ENCODE assay signal across 11 cellular contexts in the genomic region with DNA sequence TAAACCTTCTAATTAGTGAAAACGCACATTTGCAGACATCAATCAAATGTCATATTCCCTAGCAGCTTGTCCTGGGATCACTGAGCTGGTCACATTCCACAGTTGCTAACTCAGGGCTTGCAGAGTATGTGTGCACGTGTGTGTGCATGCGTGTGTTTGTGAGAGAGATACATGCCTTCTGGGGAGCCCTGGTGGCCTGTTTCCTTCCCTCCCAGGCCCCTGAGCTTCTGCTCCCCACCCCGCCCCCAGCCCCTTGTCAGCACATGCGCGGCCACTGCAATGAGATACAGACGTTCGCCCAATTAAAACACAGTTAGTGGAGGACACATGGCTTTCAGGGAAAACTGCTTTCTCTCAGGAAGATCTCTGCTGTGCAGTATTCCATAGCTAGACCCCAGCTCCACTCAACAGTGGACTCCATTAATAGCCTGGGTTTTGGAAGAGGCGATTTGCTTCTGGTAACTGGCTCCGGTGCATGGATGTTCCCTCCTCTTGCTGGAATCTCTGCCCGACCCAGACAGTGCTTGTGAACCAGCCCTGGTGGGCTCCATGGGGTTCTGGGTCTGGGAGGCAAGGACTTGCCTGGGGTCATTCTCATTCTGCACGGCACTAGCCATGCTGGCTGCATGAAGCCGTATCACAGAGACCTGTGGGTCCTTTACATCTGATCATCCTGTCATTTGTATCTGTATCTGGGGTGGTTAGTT. TPM values are rescaled to one million over a fixed set of nuclear protein-coding genes. Genes with fewer than 3 reads are reported as not detected.
DNase-seq lines count a peak whose midpoint lies in the region; ATAC-seq and TF ChIP-seq lines count a peak whose summit lies in the region.
"Had no signal": no experiment of that assay in that cellular context is flagged by ENCODE, and none has a peak within 500 bp of the region (broad histone marks: within the 10 kb centered on the region; RNA-seq: fewer than 3 reads in every experiment).

No MANE protein-coding gene starts in this region.

- H3K4me3 ChIP-seq in esophagus (ENCODE audit: low read depth in 1 of 2, low read length in 2 of 2) (no peak overlapping the region), uterus (no peak overlapping the region)
- no peak overlapping the region for H3K4me3 ChIP-seq in naive thymus-derived CD4-positive, alpha-beta T cell (ENCODE audit: low read length)

- H3K4me3 Mint-ChIP-seq in stimulated activated naive CD8-positive, alpha-beta T cell treated with anti-CD3 and anti-CD28 coated beads, Interleukin-15, amount 100 ng/mL, for 72 hours = peak overlapping the region; percentile 7 to 56
- peak overlapping the region; percentile 16 to 81 (median 74) for H3K4me3 Mint-ChIP-seq in naive thymus-derived CD4-positive, alpha-beta T cell
- no peak overlapping the region for H3K4me3 Mint-ChIP-seq in activated CD4-positive, alpha-beta memory T cell treated with anti-CD3 and anti-CD28 coated beads for 36 hours
- H3K4me3 Mint-ChIP-seq: activated CD4-positive, alpha-beta memory T cell treated with anti-CD3 and anti-CD28 coated beads, Interleukin-2, amount 10 ng/mL, durations not matched to agents 7 days and 5 days had no signal

- no peak for TF ChIP-seq CTCF in uterus (IDR thresholded peaks at IDR 0.05)

- H3K27me3 Mint-ChIP-seq in stimulated activated naive CD8-positive, alpha-beta T cell treated with anti-CD3 and anti-CD28 coated beads, Interleukin-15, amount 100 ng/mL, for 72 hours = peaks cover 8% of the 10 kb centered on the region
- no peaks in the 10 kb centered on the region for H3K27me3 Mint-ChIP-seq in naive thymus-derived CD4-positive, alpha-beta T cell
- H3K27me3 Mint-ChIP-seq in activated CD4-positive, alpha-beta memory T cell treated with anti-CD3 and anti-CD28 coated beads for 36 hours = no peaks in the 10 kb centered on the region

- peaks cover 0 to 6% of the 10 kb centered on the region in 2 donors for H3K36me3 ChIP-seq in esophagus (ENCODE audit: control insufficient read depth in 2 of 2, insufficient read depth in 2 of 2, low read length in 1 of 2)
- no peaks in the 10 kb centered on the region for H3K36me3 ChIP-seq in naive thymus-derived CD4-positive, alpha-beta T cell (ENCODE audit: control insufficient read depth in 2 of 3, insufficient read depth in 3 of 3, low read length in 3 of 3)
- H3K36me3 ChIP-seq in uterus = no peaks in the 10 kb centered on the region

- H3K4me1 ChIP-seq in esophagus (ENCODE audit: control insufficient read depth in 2 of 2, insufficient read depth in 2 of 2, low read length in 1 of 2) (peaks cover 5 to 11% of the 10 kb centered on the region in 2 donors), uterus (no peaks in the 10 kb centered on the region)
- H3K4me1 ChIP-seq in naive thymus-derived CD4-positive, alpha-beta T cell (ENCODE audit: control insufficient read depth in 2 of 2, insufficient read depth in 2 of 2, low read length in 2 of 2) = peaks cover 15 to 68% of the 10 kb centered on the region in 2 donors

- TF ChIP-seq POLR2A in uterus (IDR thresholded peaks at IDR 0.05) = no peak

- CTCF ChIA-PET in naive thymus-derived CD4-positive, alpha-beta T cell (lab: Charles Lee) = no interaction called here
- CTCF ChIA-PET in activated CD4-positive, alpha-beta memory T cell treated with anti-CD3 and anti-CD28 coated beads for 36 hours (lab: Charles Lee) = interaction anchor here (1.0 kb wide), 1 partner anchor 123 kb away, joined by 3 read pairs; no protein-coding TSS in a partner anchor

- peaks cover 66% of the 10 kb centered on the region for H3K4me1 Mint-ChIP-seq in stimulated activated naive CD8-positive, alpha-beta T cell treated with anti-CD3 and anti-CD28 coated beads, Interleukin-15, amount 100 ng/mL, for 72 hours
- peaks cover 33 to 72% (median 66%) of the 10 kb centered on the region in 7 donors for H3K4me1 Mint-ChIP-seq in naive thymus-derived CD4-positive, alpha-beta T cell
- H3K4me1 Mint-ChIP-seq in activated CD4-positive, alpha-beta memory T cell treated with anti-CD3 and anti-CD28 coated beads for 36 hours (ENCODE audit: low read depth) = peaks cover 49% of the 10 kb centered on the region

- H3K9me3 Mint-ChIP-seq in stimulated activated naive CD8-positive, alpha-beta T cell treated with anti-CD3 and anti-CD28 coated beads, Interleukin-15, amount 100 ng/mL, for 72 hours = no peaks in the 10 kb centered on the region
- H3K9me3 Mint-ChIP-seq in naive thymus-derived CD4-positive, alpha-beta T cell = peaks cover 0 to 3% (median 0%) of the 10 kb centered on the region in 11 donors
- no peaks in the 10 kb centered on the region for H3K9me3 Mint-ChIP-seq in activated CD4-positive, alpha-beta memory T cell treated with anti-CD3 and anti-CD28 coated beads for 36 hours
- H3K9me3 Mint-ChIP-seq: activated CD4-positive, alpha-beta memory T cell treated with anti-CD3 and anti-CD28 coated beads, Interleukin-2, amount 10 ng/mL, durations not matched to agents 7 days and 5 days had no signal

- no peak for DNase-seq in stimulated activated naive CD8-positive, alpha-beta T cell treated with anti-CD3 and anti-CD28 coated beads, Interleukin-15, amount 100 ng/mL, for 72 hours
- no peak for DNase-seq in stimulated activated naive CD8-positive, alpha-beta T cell treated with anti-CD3 and anti-CD28 coated beads, Interleukin-15, Interleukin-2, amounts not matched to agents 100 U/mL and 50 U/mL, for 24 hours
- no peak for DNase-seq in naive thymus-derived CD4-positive, alpha-beta T cell
- no peak for DNase-seq in uterus
- DNase-seq in activated CD4-positive, alpha-beta memory T cell treated with anti-CD3 and anti-CD28 coated beads for 36 hours = no peak
- no peak for DNase-seq in AG20443 (ENCODE audit: low spot score)
- DNase-seq: activated CD4-positive, alpha-beta memory T cell treated with anti-CD3 and anti-CD28 coated beads, Interleukin-2, amount 10 ng/mL, durations not matched to agents 7 days and 5 days; NCI-H1048; NCI-H510A treated with DMSO at 0.1 percent for 48 hours had no signal

- intact Hi-C loops in naive thymus-derived CD4-positive, alpha-beta T cell (cut with micrococcal nuclease) = loop anchor here (2.0 to 10.0 kb wide), 2 partner anchors 17 to 115 kb away; partner anchors contain the start of gene LRP5 (in 1 of the 2)
- intact Hi-C loops in uterus (cut with DNase I; ENCODE audit: low total_unique reads) = no loop called here
- intact Hi-C loops in activated CD4-positive, alpha-beta memory T cell treated with anti-CD3 and anti-CD28 coated beads for 36 hours (cut with micrococcal nuclease) = no loop called here

- peak overlapping the region in 1 of 2 donors; percentile 65 for H3K27ac Mint-ChIP-seq in stimulated activated naive CD8-positive, alpha-beta T cell treated with anti-CD3 and anti-CD28 coated beads, Interleukin-15, amount 100 ng/mL, for 72 hours
- peak overlapping the region; percentile 25 to 89 (median 79) for H3K27ac Mint-ChIP-seq in naive thymus-derived CD4-positive, alpha-beta T cell
- H3K27ac Mint-ChIP-seq in activated CD4-positive, alpha-beta memory T cell treated with anti-CD3 and anti-CD28 coated beads for 36 hours = no peak overlapping the region
- H3K27ac Mint-ChIP-seq: activated CD4-positive, alpha-beta memory T cell treated with anti-CD3 and anti-CD28 coated beads, Interleukin-2, amount 10 ng/mL, durations not matched to agents 7 days and 5 days had no signal

- H3K9me3 ChIP-seq in esophagus (ENCODE audit: control insufficient read depth in 2 of 2, insufficient read depth in 1 of 2, low read depth in 1 of 2, low read length in 1 of 2) (no peaks in the 10 kb centered on the region), uterus (no peaks in the 10 kb centered on the region)
- H3K9me3 ChIP-seq in naive thymus-derived CD4-positive, alpha-beta T cell (ENCODE audit: control insufficient read depth in 2 of 3, low read length in 3 of 3) = no peaks in the 10 kb centered on the region

- POLR2A ChIA-PET in naive thymus-derived CD4-positive, alpha-beta T cell (lab: Charles Lee) = interaction anchor here (0.6 to 1.2 kb wide), 2 partner anchors 10 to 197 kb away, joined by 3 read pairs; no protein-coding TSS in a partner anchor
- POLR2A ChIA-PET in activated CD4-positive, alpha-beta memory T cell treated with anti-CD3 and anti-CD28 coated beads for 36 hours (lab: Charles Lee) = no interaction called here

- H3K36me3 Mint-ChIP-seq in naive thymus-derived CD4-positive, alpha-beta T cell = no peaks in the 10 kb centered on the region
- H3K36me3 Mint-ChIP-seq in activated CD4-positive, alpha-beta memory T cell treated with anti-CD3 and anti-CD28 coated beads for 36 hours = no peaks in the 10 kb centered on the region

- H3K27ac ChIP-seq in esophagus (ENCODE audit: low read depth in 2 of 2, low read length in 1 of 2) = peak overlapping the region; percentile 3 to 26
- no peak overlapping the region for H3K27ac ChIP-seq in naive thymus-derived CD4-positive, alpha-beta T cell (ENCODE audit: low read depth, low read length)
- H3K27ac ChIP-seq in uterus = peak overlapping the region; percentile 59 to 61

- ATAC-seq in stimulated activated naive CD8-positive, alpha-beta T cell treated with anti-CD3 and anti-CD28 coated beads, Interleukin-15, amount 100 ng/mL, for 72 hours = no peak
- no peak for ATAC-seq in stimulated activated naive CD8-positive, alpha-beta T cell treated with anti-CD3 and anti-CD28 coated beads, Interleukin-15, Interleukin-2, amounts not matched to agents 100 U/mL and 50 U/mL, for 24 hours
- no peak for ATAC-seq in naive thymus-derived CD4-positive, alpha-beta T cell
- no peak for ATAC-seq in GM18870 (IDR thresholded peaks at IDR 0.05; ENCODE audit: unreplicated experiment)

- no peaks in the 10 kb centered on the region for H3K27me3 ChIP-seq in esophagus (ENCODE audit: control insufficient read depth in 1 of 2, insufficient read depth in 2 of 2, low read length in 2 of 2)
- no peaks in the 10 kb centered on the region for H3K27me3 ChIP-seq in naive thymus-derived CD4-positive, alpha-beta T cell (ENCODE audit: control insufficient read depth in 2 of 2, insufficient read depth in 2 of 2, low read length in 2 of 2)
- H3K27me3 ChIP-seq in uterus = no peaks in the 10 kb centered on the region

- WGBS in esophagus, 2 donors = 60 to 63% methylated on average over 13 of the region's 13 CpGs

RNA-seq across cellular contexts. Expression of gene LRP5, which starts 17.8 kb away (rescaled TPM):
- polyA plus RNA-seq in esophagus = 10 to 100 TPM; 16.0 to 24.5 TPM
- total RNA-seq in naive thymus-derived CD4-positive, alpha-beta T cell = 10 to 100 TPM in 1 of 5 experiments, 1 to 10 TPM in 4; 1.4 to 29.9 (median 2.3) TPM
- under 1 TPM; 0.35 to 0.99 TPM for polyA plus RNA-seq in naive thymus-derived CD4-positive, alpha-beta T cell
- 10 to 100 TPM; 19.1 to 86.2 (median 43.9) TPM for total RNA-seq in uterus
- total RNA-seq in activated CD4-positive, alpha-beta memory T cell treated with anti-CD3 and anti-CD28 coated beads for 36 hours = 1 to 10 TPM; 6.1 to 7.6 TPM

RNA-seq across cellular contexts. Expression of gene C11orf24, which starts 58.4 kb away (rescaled TPM):
- 10 to 100 TPM in 1 of 2 donors, 1 to 10 TPM in 1; 8.9 to 13.4 TPM for polyA plus RNA-seq in esophagus
- 10 to 100 TPM in 4 of 5 experiments, 1 to 10 TPM in 1; 9.5 to 20.0 (median 15.4) TPM for total RNA-seq in naive thymus-derived CD4-positive, alpha-beta T cell
- polyA plus RNA-seq in naive thymus-derived CD4-positive, alpha-beta T cell = 10 to 100 TPM in 1 of 2 donors, 1 to 10 TPM in 1; 5.7 to 11.5 TPM
- 100 to 1,000 TPM in 1 of 4 donors, 10 to 100 TPM in 3; 23.2 to 136 (median 33.4) TPM for total RNA-seq in uterus
- 10 to 100 TPM; 28.0 to 28.9 TPM for total RNA-seq in activated CD4-positive, alpha-beta memory T cell treated with anti-CD3 and anti-CD28 coated beads for 36 hours

Comparison
In these comparisons a context has a peak if more than half of its experiments do, and no peak if none do; other contexts are left out.
1. intact Hi-C loops: an anchor here in naive thymus-derived CD4-positive, alpha-beta T cell (2.0 to 10.0 kb wide); none called in uterus and activated CD4-positive, alpha-beta memory T cell treated with anti-CD3 and anti-CD28 coated beads for 36 hours.